ENCODE assay signal across 8 cellular contexts in genomic region chr1:10795305-10796021, GRCh38. TPM values are rescaled to one million over a fixed set of nuclear protein-coding genes. Genes with fewer than 3 reads are reported as not detected.
DNase-seq lines count a peak whose midpoint lies in the region; ATAC-seq, FAIRE-seq and TF ChIP-seq lines count a peak whose summit lies in the region.

No MANE protein-coding gene starts in this region.

- no peak overlapping the region; the same call in 1 of the 2 replicates for H2AFZ ChIP-seq in GM12878 (ENCODE audit: control insufficient read depth, low read depth, low read length)

- no peak for TF ChIP-seq POLR2A in GM12878 (IDR thresholded peaks at IDR 0.05; ENCODE audit: low read depth, low read length)
- TF ChIP-seq POLR2A in lower leg skin (IDR thresholded peaks at IDR 0.05) = no peak
- TF ChIP-seq POLR2A in upper lobe of left lung (IDR thresholded peaks at IDR 0.05) = peak in 1 of 4 donors; percentile 23

- TF ChIP-seq CTCF in GM12878 (IDR thresholded peaks at IDR 0.05 in 2 of 3, conservative IDR thresholded peaks at IDR 0.05 in 1 of 3; ENCODE audit: control insufficient read depth in 2 of 3, extremely low read depth in 1 of 3, insufficient read depth in 1 of 3, low read depth in 3 of 3, low read length in 3 of 3) (no peak), lower leg skin (IDR thresholded peaks at IDR 0.05) (no peak), upper lobe of left lung (IDR thresholded peaks at IDR 0.05) (no peak)

- TF ChIP-seq RAD21 in GM12878 (IDR thresholded peaks at IDR 0.05; ENCODE audit: insufficient read depth, low read depth, low read length) = no peak

- SMC1A ChIA-PET in GM12878 (lab: Charles Lee; ENCODE audit: uncharacterized antibody, unreplicated experiment) = no interaction called here

- H3K4me2 ChIP-seq in GM12878 (ENCODE audit: control insufficient read depth, insufficient read depth) = peak overlapping the region; percentile 30; the same call in 1 of the 2 replicates

- in situ Hi-C loops in GM12878 (cut with MboI) = no loop called here

- DNase-seq in Right ventricle myocardium inferior (ENCODE audit: missing footprints) = no peak
- DNase-seq in cardiac septum (ENCODE audit: low spot score) = no peak
- DNase-seq in GM12878 (ENCODE audit: low read depth, low spot score) = no peak
- no peak for DNase-seq in lower leg skin (ENCODE audit: low spot score in 2 of 2)
- peak; percentile 46 to 81 for DNase-seq in upper lobe of left lung
- DNase-seq in NCI-H1048 (lab: John Stamatoyannopoulos, UW) = no peak
- DNase-seq in NCI-H526 treated with DMSO at 0.1 percent for 48 hours (lab: John Stamatoyannopoulos, UW) = no peak

- H3K9me3 ChIP-seq in GM12878 (replicated peaks; ENCODE audit: control insufficient read depth, insufficient read depth, low read length) (no peaks in the 10 kb centered on the region), upper lobe of left lung (no peaks in the 10 kb centered on the region)

- no peak overlapping the region for H3K9ac ChIP-seq in GM12878 (ENCODE audit: control insufficient read depth, insufficient read depth, low read length)

- RAD21 ChIA-PET in GM12878 (lab: Charles Lee; ENCODE audit: unreplicated experiment) = no interaction called here

- no peak for FAIRE-seq in GM12878 (lab: Jason Lieb, UNC)

- no peak for TF ChIP-seq EP300 in GM12878 (IDR thresholded peaks at IDR 0.05; ENCODE audit: borderline replicate concordance in 1 of 2, control insufficient read depth in 1 of 2, low read depth in 2 of 2, low read length in 2 of 2)
- TF ChIP-seq EP300 in upper lobe of left lung (IDR thresholded peaks at IDR 0.05) = no peak

- H3K4me1 ChIP-seq in GM12878 (ENCODE audit: control insufficient read depth, insufficient read depth, low read length) (no peaks in the 10 kb centered on the region; the same call in 1 of the 2 replicates), upper lobe of left lung (peaks cover 25 to 55% (median 45%) of the 10 kb centered on the region in 4 donors)

- H3K36me3 ChIP-seq in GM12878 (ENCODE audit: control insufficient read depth in 2 of 2, insufficient read depth in 2 of 2, low read length in 1 of 2) = no peaks in the 10 kb centered on the region
- H3K36me3 ChIP-seq in upper lobe of left lung = no peaks in the 10 kb centered on the region

- peak overlapping the region; percentile 22; the same call in 1 of the 2 replicates for H3K4me3 ChIP-seq in GM12878
- H3K4me3 ChIP-seq in lower leg skin (ENCODE audit: low read depth, poor library complexity, severe bottlenecking) = peak overlapping the region; percentile 55
- H3K4me3 ChIP-seq in upper lobe of left lung = peak overlapping the region; percentile 38 to 92 (median 74)

- CTCF ChIA-PET in GM12878 (lab: Yijun Ruan, JAX) = no interaction called here

- peak; percentile 63 for ATAC-seq in Right ventricle myocardium inferior
- ATAC-seq in GM12878 = no peak
- peak; percentile 30 to 38 for ATAC-seq in upper lobe of left lung (ENCODE audit: low FRiP score in 2 of 2)
- ATAC-seq in HG02642 (IDR thresholded peaks at IDR 0.05; ENCODE audit: poor library complexity, unreplicated experiment) = no peak

- H3K27ac ChIP-seq in GM12878 (ENCODE audit: control insufficient read depth, insufficient read depth) (no peak overlapping the region), upper lobe of left lung (peak overlapping the region; percentile 79 to 88 (median 85))

- H4K20me1 ChIP-seq in GM12878 (ENCODE audit: control insufficient read depth, insufficient read depth) = no peaks in the 10 kb centered on the region

- H3K27me3 ChIP-seq in GM12878 (replicated peaks in 1 of 2; ENCODE audit: control insufficient read depth in 2 of 2, insufficient read depth in 2 of 2, low read length in 1 of 2) = peaks cover 7 to 16% of the 10 kb centered on the region in 2 experiments
- H3K27me3 ChIP-seq in upper lobe of left lung = peaks cover 0 to 17% (median 1%) of the 10 kb centered on the region in 4 donors

- POLR2A ChIA-PET in GM12878 (lab: Charles Lee) = no interaction called here

- no peaks in the 10 kb centered on the region for H3K79me2 ChIP-seq in GM12878 (ENCODE audit: control insufficient read depth, insufficient read depth, low read length)

- no TSS peak for BruUV-seq in GM12878 (replicated peaks; lab: Mats Ljungman, UMichigan)

- WGBS in GM12878 (ENCODE audit: insufficient coverage, insufficient replicate concordance, low lambda C conversion rate, missing lambda C conversion rate) = 5% methylated on average over 33 of the region's 38 CpGs
- 1 to 2% methylated on average over 29 to 38 of the region's 38 CpGs for WGBS in lower leg skin, 2 donors
- 0 to 2% methylated on average over 23 to 30 of the region's 38 CpGs for WGBS in upper lobe of left lung, 2 donors

- intact Hi-C loops in Right ventricle myocardium inferior (cut with DNase I) (loop anchor here (1.0 to 5.0 kb wide), 3 partner anchors 27 to 263 kb away; no protein-coding TSS in a partner anchor), cardiac septum (cut with DNase I) (loop anchor here (1.0 to 2.0 kb wide), 2 partner anchors 67 to 117 kb away; no protein-coding TSS in a partner anchor), GM12878 (cut with micrococcal nuclease; ENCODE audit: unreplicated experiment) (no loop called here), lower leg skin (cut with DNase I; ENCODE audit: low total_unique reads) (no loop called here)

TF ChIP-seq in GM12878, 131 proteins besides CTCF, POLR2A, EP300 and RAD21:
- TF ChIP-seq EZH2 (IDR thresholded peaks at IDR 0.05; ENCODE audit: borderline replicate concordance, control insufficient read depth, low read depth, low read length) (peak; percentile 79; the same call in 1 of the 2 replicates), MTA2 (IDR thresholded peaks at IDR 0.05; ENCODE audit: low read depth) (no peak)

RNA-seq across cellular contexts. Expression of gene CASZ1, which starts 1.0 kb away (rescaled TPM):
- total RNA-seq in Right ventricle myocardium inferior (58.2 TPM), cardiac septum (82.0 TPM), GM12878 (2014; rRNA removed) (4.0 and 4.9 TPM in 2 replicates), GM12878 (2014; rRNA removed; fragmentation: Illumina TruSeq; extraction: Trizol) (2.8 and 3.2 TPM in 2 replicates), GM12878 (2021) (9.8 and 11.8 TPM in 2 replicates), lower leg skin (100 to 1,000 TPM; 140 to 210 (median 169) TPM), upper lobe of left lung (100 to 1,000 TPM in 2 of 6 donors, 10 to 100 TPM in 4; 39.7 to 112 (median 60.8) TPM)
- total RNA-seq in GM12878 (2013; cell fraction: nucleolus; rRNA removed) = 10.0 and 10.2 TPM in 2 replicates
- 0.63 TPM for polyA plus RNA-seq in GM12878 (2011; ENCODE audit: low read depth)
- polyA plus RNA-seq in GM12878 (2011; rRNA removed) (1.1 and 3.1 TPM in 2 replicates), GM12878 (2014; fragmentation: Illumina TruSeq; extraction: Trizol) (2.5 and 5.7 TPM in 2 replicates), GM12878 (2014; fragmentation: Nextera tagmentation; extraction: Ambion mirVana) (1 to 10 TPM in 1 of 2 experiments, under 1 TPM in 1; 0.52 to 2.0 TPM), GM12878 (2014; rRNA removed) (3.9 and 8.3 TPM in 2 replicates), GM12878 (2016; fragmentation: Nextera tagmentation; extraction: Ambion mirVana) (1 to 10 TPM; 3.5 to 4.3 TPM)
- 3.1 and 4.3 TPM in 2 replicates for polyA plus RNA-seq in GM12878 (2011; cell fraction: cytosol; rRNA removed)
- polyA plus RNA-seq in GM12878 (2011; cell fraction: nucleus; rRNA removed) = 9.1 and 14.4 TPM in 2 replicates
- 2.1 and 2.2 TPM in 2 replicates for polyA plus RNA-seq in GM12878 (2012)
- 5.8 and 7.0 TPM in 2 replicates for polyA minus RNA-seq in GM12878 (2011; rRNA and poly(A)+ RNA removed)
- 3.3 and 4.8 TPM in 2 replicates for polyA minus RNA-seq in GM12878 (2011; cell fraction: cytosol; rRNA and poly(A)+ RNA removed)
- polyA minus RNA-seq in GM12878 (2011; cell fraction: nucleus; rRNA and poly(A)+ RNA removed) = 2.9 and 7.5 TPM in 2 replicates

Comparison
In these comparisons a context has a peak if more than half of its experiments do, and no peak if none do; other contexts are left out.
1. ATAC-seq: peak in Right ventricle myocardium inferior (single experiment) and upper lobe of left lung (2 of 2); none in GM12878 (single experiment) and HG02642 (single experiment).
2. DNase-seq: peak in upper lobe of left lung (2 of 2); none in Right ventricle myocardium inferior (single experiment), cardiac septum (single experiment), GM12878 (single experiment), lower leg skin (0 of 2), NCI-H1048 (single experiment) and NCI-H526 treated with DMSO at 0.1 percent for 48 hours (single experiment).
3. H3K4me3 ChIP-seq: peak in every context shown above with its lines; median percentile 74 in upper lobe of left lung; 55 in lower leg skin; 22 in GM12878.
4. intact Hi-C loops: an anchor here in Right ventricle myocardium inferior (1.0 to 5.0 kb wide) and cardiac septum (1.0 to 2.0 kb wide); none called in GM12878 and lower leg skin.